In the genomic region with DNA sequence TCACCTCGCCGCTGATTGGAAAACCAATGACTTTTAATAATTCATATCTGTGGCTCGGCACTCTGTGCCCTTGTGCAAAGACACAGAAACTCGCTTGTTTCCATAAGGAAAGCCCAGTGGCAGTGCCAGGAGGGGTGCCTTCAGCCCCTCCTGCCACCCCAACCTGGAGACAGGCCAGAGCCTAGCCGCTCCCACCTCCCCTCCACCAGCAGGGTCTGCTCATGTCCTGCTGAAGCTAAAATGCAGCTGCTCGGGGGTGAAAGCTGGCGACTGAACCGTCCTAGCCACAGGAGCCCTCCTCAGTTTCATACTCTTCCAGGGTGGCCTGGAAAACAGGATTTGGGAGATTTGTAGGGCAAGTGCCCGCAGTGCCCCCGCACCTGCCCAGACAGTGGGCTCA, we compare ENCODE assay signal across 1 cellular context.
TF ChIP-seq lines count a peak whose summit lies in the region.

No MANE protein-coding gene starts in this region.

TF ChIP-seq in H1, 55 proteins besides CTCF, POLR2A, EP300 and RAD21:
- TF ChIP-seq TAF1 (IDR thresholded peaks at IDR 0.05; ENCODE audit: low read depth, low read length) (no peak), RXRA (IDR thresholded peaks at IDR 0.05; ENCODE audit: insufficient read depth, low read depth, low read length) (no peak), TCF12 (IDR thresholded peaks at IDR 0.05; ENCODE audit: low read depth, low read length) (no peak), SIX5 (IDR thresholded peaks at IDR 0.05; ENCODE audit: low read depth, low read length) (no peak), POLR2AphosphoS5 (IDR thresholded peaks at IDR 0.05; ENCODE audit: low read depth, low read length) (no peak), EGR1 (IDR thresholded peaks at IDR 0.05; ENCODE audit: borderline replicate concordance, low read depth, low read length) (no peak), FOSL1 (IDR thresholded peaks at IDR 0.05; ENCODE audit: insufficient read depth, low read depth, low read length) (no peak)
- TF ChIP-seq, protein P1, sequence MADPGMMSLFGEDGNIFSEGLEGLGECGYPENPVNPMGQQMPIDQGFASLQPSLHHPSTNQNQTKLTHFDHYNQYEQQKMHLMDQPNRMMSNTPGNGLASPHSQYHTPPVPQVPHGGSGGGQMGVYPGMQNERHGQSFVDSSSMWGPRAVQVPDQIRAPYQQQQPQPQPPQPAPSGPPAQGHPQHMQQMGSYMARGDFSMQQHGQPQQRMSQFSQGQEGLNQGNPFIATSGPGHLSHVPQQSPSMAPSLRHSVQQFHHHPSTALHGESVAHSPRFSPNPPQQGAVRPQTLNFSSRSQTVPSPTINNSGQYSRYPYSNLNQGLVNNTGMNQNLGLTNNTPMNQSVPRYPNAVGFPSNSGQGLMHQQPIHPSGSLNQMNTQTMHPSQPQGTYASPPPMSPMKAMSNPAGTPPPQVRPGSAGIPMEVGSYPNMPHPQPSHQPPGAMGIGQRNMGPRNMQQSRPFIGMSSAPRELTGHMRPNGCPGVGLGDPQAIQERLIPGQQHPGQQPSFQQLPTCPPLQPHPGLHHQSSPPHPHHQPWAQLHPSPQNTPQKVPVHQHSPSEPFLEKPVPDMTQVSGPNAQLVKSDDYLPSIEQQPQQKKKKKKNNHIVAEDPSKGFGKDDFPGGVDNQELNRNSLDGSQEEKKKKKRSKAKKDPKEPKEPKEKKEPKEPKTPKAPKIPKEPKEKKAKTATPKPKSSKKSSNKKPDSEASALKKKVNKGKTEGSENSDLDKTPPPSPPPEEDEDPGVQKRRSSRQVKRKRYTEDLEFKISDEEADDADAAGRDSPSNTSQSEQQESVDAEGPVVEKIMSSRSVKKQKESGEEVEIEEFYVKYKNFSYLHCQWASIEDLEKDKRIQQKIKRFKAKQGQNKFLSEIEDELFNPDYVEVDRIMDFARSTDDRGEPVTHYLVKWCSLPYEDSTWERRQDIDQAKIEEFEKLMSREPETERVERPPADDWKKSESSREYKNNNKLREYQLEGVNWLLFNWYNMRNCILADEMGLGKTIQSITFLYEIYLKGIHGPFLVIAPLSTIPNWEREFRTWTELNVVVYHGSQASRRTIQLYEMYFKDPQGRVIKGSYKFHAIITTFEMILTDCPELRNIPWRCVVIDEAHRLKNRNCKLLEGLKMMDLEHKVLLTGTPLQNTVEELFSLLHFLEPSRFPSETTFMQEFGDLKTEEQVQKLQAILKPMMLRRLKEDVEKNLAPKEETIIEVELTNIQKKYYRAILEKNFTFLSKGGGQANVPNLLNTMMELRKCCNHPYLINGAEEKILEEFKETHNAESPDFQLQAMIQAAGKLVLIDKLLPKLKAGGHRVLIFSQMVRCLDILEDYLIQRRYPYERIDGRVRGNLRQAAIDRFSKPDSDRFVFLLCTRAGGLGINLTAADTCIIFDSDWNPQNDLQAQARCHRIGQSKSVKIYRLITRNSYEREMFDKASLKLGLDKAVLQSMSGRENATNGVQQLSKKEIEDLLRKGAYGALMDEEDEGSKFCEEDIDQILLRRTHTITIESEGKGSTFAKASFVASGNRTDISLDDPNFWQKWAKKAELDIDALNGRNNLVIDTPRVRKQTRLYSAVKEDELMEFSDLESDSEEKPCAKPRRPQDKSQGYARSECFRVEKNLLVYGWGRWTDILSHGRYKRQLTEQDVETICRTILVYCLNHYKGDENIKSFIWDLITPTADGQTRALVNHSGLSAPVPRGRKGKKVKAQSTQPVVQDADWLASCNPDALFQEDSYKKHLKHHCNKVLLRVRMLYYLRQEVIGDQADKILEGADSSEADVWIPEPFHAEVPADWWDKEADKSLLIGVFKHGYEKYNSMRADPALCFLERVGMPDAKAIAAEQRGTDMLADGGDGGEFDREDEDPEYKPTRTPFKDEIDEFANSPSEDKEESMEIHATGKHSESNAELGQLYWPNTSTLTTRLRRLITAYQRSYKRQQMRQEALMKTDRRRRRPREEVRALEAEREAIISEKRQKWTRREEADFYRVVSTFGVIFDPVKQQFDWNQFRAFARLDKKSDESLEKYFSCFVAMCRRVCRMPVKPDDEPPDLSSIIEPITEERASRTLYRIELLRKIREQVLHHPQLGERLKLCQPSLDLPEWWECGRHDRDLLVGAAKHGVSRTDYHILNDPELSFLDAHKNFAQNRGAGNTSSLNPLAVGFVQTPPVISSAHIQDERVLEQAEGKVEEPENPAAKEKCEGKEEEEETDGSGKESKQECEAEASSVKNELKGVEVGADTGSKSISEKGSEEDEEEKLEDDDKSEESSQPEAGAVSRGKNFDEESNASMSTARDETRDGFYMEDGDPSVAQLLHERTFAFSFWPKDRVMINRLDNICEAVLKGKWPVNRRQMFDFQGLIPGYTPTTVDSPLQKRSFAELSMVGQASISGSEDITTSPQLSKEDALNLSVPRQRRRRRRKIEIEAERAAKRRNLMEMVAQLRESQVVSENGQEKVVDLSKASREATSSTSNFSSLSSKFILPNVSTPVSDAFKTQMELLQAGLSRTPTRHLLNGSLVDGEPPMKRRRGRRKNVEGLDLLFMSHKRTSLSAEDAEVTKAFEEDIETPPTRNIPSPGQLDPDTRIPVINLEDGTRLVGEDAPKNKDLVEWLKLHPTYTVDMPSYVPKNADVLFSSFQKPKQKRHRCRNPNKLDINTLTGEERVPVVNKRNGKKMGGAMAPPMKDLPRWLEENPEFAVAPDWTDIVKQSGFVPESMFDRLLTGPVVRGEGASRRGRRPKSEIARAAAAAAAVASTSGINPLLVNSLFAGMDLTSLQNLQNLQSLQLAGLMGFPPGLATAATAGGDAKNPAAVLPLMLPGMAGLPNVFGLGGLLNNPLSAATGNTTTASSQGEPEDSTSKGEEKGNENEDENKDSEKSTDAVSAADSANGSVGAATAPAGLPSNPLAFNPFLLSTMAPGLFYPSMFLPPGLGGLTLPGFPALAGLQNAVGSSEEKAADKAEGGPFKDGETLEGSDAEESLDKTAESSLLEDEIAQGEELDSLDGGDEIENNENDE (IDR thresholded peaks at IDR 0.05; ENCODE audit: insufficient replicate concordance, low read length) = no peak
- TF ChIP-seq, protein P2, sequence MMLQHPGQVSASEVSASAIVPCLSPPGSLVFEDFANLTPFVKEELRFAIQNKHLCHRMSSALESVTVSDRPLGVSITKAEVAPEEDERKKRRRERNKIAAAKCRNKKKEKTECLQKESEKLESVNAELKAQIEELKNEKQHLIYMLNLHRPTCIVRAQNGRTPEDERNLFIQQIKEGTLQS (IDR thresholded peaks at IDR 0.05; ENCODE audit: insufficient read depth, low read depth, low read length) = no peak
